ENCODE assay signal across 31 cellular contexts in the genomic region with DNA sequence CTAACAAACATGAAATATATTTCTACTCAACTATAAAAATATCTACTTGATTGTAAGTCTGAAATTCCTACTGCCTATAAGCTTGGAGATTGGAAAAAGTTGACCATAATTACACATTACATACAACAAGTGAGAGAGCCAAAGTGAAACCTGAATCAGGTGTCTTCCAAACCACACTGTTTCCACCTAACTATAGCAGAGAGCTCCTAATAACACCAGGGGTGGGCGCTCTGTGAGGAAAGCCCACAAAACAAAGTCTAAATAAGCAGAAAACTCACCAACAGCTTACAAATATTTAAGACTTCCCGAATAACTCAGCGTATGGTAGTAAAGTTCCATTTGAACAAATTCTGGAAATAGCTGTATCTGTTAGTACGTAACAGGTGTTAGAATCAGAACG.
"Had no signal": no experiment of that assay in that cellular context is flagged by ENCODE, and none has a peak within 500 bp of the region (broad histone marks: within the 10 kb centered on the region; RNA-seq: fewer than 3 reads in every experiment).

No MANE protein-coding gene starts in this region.

- H3K4me3 Mint-ChIP-seq: activated CD4-positive, alpha-beta memory T cell treated with anti-CD3 and anti-CD28 coated beads for 36 hours; activated CD4-positive, alpha-beta T cell treated with anti-CD3 and anti-CD28 coated beads for 36 hours; activated CD4-positive, alpha-beta T cell treated with anti-CD3 and anti-CD28 coated beads, Interleukin-2, amount 10 ng/mL, durations not matched to agents 24 days and 14 days; activated CD8-positive, alpha-beta T cell treated with anti-CD3 and anti-CD28 coated beads, Interleukin-2, amount 10 ng/mL, durations not matched to agents 7 days and 5 days; activated naive CD4-positive, alpha-beta T cell treated with anti-CD3 and anti-CD28 coated beads, Interleukin-2, amount 10 ng/mL, durations not matched to agents 7 days and 5 days; activated naive CD8-positive, alpha-beta T cell treated with anti-CD3 and anti-CD28 coated beads, Interleukin-2, amount 10 ng/mL, durations not matched to agents 7 days and 5 days; activated T-cell treated with anti-CD3 and anti-CD28 coated beads, Interleukin-2, amount 50 U/mL, for 24 hours; activated T-cell treated with anti-CD3 and anti-CD28 coated beads, Interleukin-2, amount 50 U/mL, for 72 hours; brain; central memory CD8-positive, alpha-beta T cell; dendritic cell treated with granulocyte-macrophage colony-stimulating factor and Interleukin-4, amounts not matched to agents 40 ng/mL and 50 ng/mL, for 4 days had no signal

- H3K36me3 Mint-ChIP-seq: activated CD4-positive, alpha-beta memory T cell treated with anti-CD3 and anti-CD28 coated beads for 36 hours; activated naive CD4-positive, alpha-beta T cell treated with anti-CD3 and anti-CD28 coated beads, Interleukin-2, amount 10 ng/mL, durations not matched to agents 7 days and 5 days; activated naive CD4-positive, alpha-beta T cell treated with anti-CD3 and anti-CD28 coated beads, Interleukin-2, amount 50 U/mL, for 72 hours; activated naive CD8-positive, alpha-beta T cell treated with anti-CD3 and anti-CD28 coated beads, Interleukin-2, amount 10 ng/mL, durations not matched to agents 7 days and 5 days; brain had no signal

- H3K27me3 Mint-ChIP-seq: activated CD4-positive, alpha-beta memory T cell treated with anti-CD3 and anti-CD28 coated beads for 36 hours; activated CD4-positive, alpha-beta T cell treated with anti-CD3 and anti-CD28 coated beads for 36 hours; activated CD4-positive, alpha-beta T cell treated with anti-CD3 and anti-CD28 coated beads, Interleukin-2, amount 10 ng/mL, durations not matched to agents 24 days and 14 days; activated naive CD4-positive, alpha-beta T cell treated with anti-CD3 and anti-CD28 coated beads, Interleukin-2, amount 10 ng/mL, durations not matched to agents 7 days and 5 days; activated naive CD8-positive, alpha-beta T cell treated with anti-CD3 and anti-CD28 coated beads, Interleukin-2, amount 10 ng/mL, durations not matched to agents 7 days and 5 days; activated T-cell treated with anti-CD3 and anti-CD28 coated beads, Interleukin-2, amount 50 U/mL, for 24 hours; brain; central memory CD8-positive, alpha-beta T cell; dendritic cell treated with granulocyte-macrophage colony-stimulating factor and Interleukin-4, amounts not matched to agents 40 ng/mL and 50 ng/mL, for 4 days had no signal

- H3K27ac ChIP-seq: ascending aorta, breast epithelium, cardiac muscle cell, coronary artery, esophagus muscularis mucosa, foreskin keratinocyte, gastrocnemius medialis, heart left ventricle had no signal

- H3K4me1 ChIP-seq: ascending aorta, breast epithelium, esophagus muscularis mucosa, foreskin keratinocyte, gastrocnemius medialis, heart left ventricle had no signal

- H3K9me3 ChIP-seq: ascending aorta, breast epithelium, esophagus muscularis mucosa, gastrocnemius medialis, heart left ventricle had no signal

- H3K9me3 Mint-ChIP-seq: activated CD4-positive, alpha-beta memory T cell treated with anti-CD3 and anti-CD28 coated beads for 36 hours; activated CD4-positive, alpha-beta T cell treated with anti-CD3 and anti-CD28 coated beads, Interleukin-2, amount 10 ng/mL, durations not matched to agents 24 days and 14 days; activated naive CD4-positive, alpha-beta T cell treated with anti-CD3 and anti-CD28 coated beads, Interleukin-2, amount 10 ng/mL, durations not matched to agents 7 days and 5 days; activated T-cell treated with anti-CD3 and anti-CD28 coated beads, Interleukin-2, amount 50 U/mL, for 24 hours; brain; dendritic cell treated with granulocyte-macrophage colony-stimulating factor and Interleukin-4, amounts not matched to agents 40 ng/mL and 50 ng/mL, for 4 days had no signal

- H3K4me3 ChIP-seq: ascending aorta, breast epithelium, cardiac muscle cell, coronary artery, dorsolateral prefrontal cortex, esophagus muscularis mucosa, gastrocnemius medialis, heart left ventricle had no signal

- ATAC-seq: activated CD4-positive, alpha-beta T cell treated with anti-CD3 and anti-CD28 coated beads for 36 hours; activated CD8-positive, alpha-beta T cell treated with anti-CD3 and anti-CD28 coated beads, Interleukin-2, amount 10 ng/mL, durations not matched to agents 7 days and 5 days; activated naive CD4-positive, alpha-beta T cell treated with anti-CD3 and anti-CD28 coated beads, Interleukin-2, amount 50 U/mL, for 72 hours; activated T-cell treated with anti-CD3 and anti-CD28 coated beads, Interleukin-2, amount 50 U/mL, for 72 hours; foreskin keratinocyte; gastrocnemius medialis; heart left ventricle had no signal

- H3K4me1 Mint-ChIP-seq: activated naive CD4-positive, alpha-beta T cell treated with anti-CD3 and anti-CD28 coated beads, Interleukin-2, amount 10 ng/mL, durations not matched to agents 7 days and 5 days; brain had no signal

- H3K27me3 ChIP-seq: ascending aorta, breast epithelium, cardiac muscle cell, dorsolateral prefrontal cortex, esophagus muscularis mucosa, gastrocnemius medialis, heart left ventricle had no signal

- DNase-seq: activated CD4-positive, alpha-beta memory T cell treated with anti-CD3 and anti-CD28 coated beads for 36 hours; activated CD4-positive, alpha-beta T cell treated with anti-CD3 and anti-CD28 coated beads for 36 hours; activated CD4-positive, alpha-beta T cell treated with anti-CD3 and anti-CD28 coated beads, Interleukin-2, amount 10 ng/mL, durations not matched to agents 24 days and 14 days; activated CD4-positive, CD25-positive, alpha-beta regulatory T cell; activated CD4-positive, CD25-positive, alpha-beta regulatory T cell treated with anti-CD3 and anti-CD28 coated beads, Interleukin-2, amount 50 U/mL, for 72 hours; activated CD8-positive, alpha-beta memory T cell treated with anti-CD3 and anti-CD28 coated beads, Interleukin-2, amount 50 U/mL, for 48 hours; activated CD8-positive, alpha-beta T cell treated with anti-CD3 and anti-CD28 coated beads, Interleukin-2, amount 10 ng/mL, durations not matched to agents 7 days and 5 days; activated gamma-delta T cell; activated naive CD4-positive, alpha-beta T cell; activated naive CD4-positive, alpha-beta T cell treated with anti-CD3 and anti-CD28 coated beads, Interleukin-2, amount 10 ng/mL, durations not matched to agents 7 days and 5 days; activated naive CD8-positive, alpha-beta T cell treated with anti-CD3 and anti-CD28 coated beads, Interleukin-2, amount 10 ng/mL, durations not matched to agents 7 days and 5 days; activated T-cell treated with anti-CD3 and anti-CD28 coated beads for 4 hours; activated T-cell treated with anti-CD3 and anti-CD28 coated beads, Interleukin-2, amount 50 U/mL, for 24 hours; activated T-cell treated with anti-CD3 and anti-CD28 coated beads, Interleukin-2, amount 50 U/mL, for 72 hours; dorsolateral prefrontal cortex; effector memory CD4-positive, alpha-beta T cell; erythroblast; foreskin keratinocyte; gastrocnemius medialis; glutamatergic neuron; heart left ventricle; hypothalamus had no signal

- H3K27ac Mint-ChIP-seq: activated CD4-positive, alpha-beta memory T cell treated with anti-CD3 and anti-CD28 coated beads for 36 hours; activated CD4-positive, alpha-beta T cell treated with anti-CD3 and anti-CD28 coated beads for 36 hours; activated CD4-positive, alpha-beta T cell treated with anti-CD3 and anti-CD28 coated beads, Interleukin-2, amount 10 ng/mL, durations not matched to agents 24 days and 14 days; activated CD8-positive, alpha-beta T cell treated with anti-CD3 and anti-CD28 coated beads, Interleukin-2, amount 10 ng/mL, durations not matched to agents 7 days and 5 days; activated naive CD4-positive, alpha-beta T cell treated with anti-CD3 and anti-CD28 coated beads, Interleukin-2, amount 10 ng/mL, durations not matched to agents 7 days and 5 days; activated naive CD4-positive, alpha-beta T cell treated with anti-CD3 and anti-CD28 coated beads, Interleukin-2, amount 50 U/mL, for 72 hours; activated naive CD8-positive, alpha-beta T cell treated with anti-CD3 and anti-CD28 coated beads, Interleukin-2, amount 10 ng/mL, durations not matched to agents 7 days and 5 days; activated T-cell treated with anti-CD3 and anti-CD28 coated beads, Interleukin-2, amount 50 U/mL, for 24 hours; activated T-cell treated with anti-CD3 and anti-CD28 coated beads, Interleukin-2, amount 50 U/mL, for 72 hours; brain; dendritic cell treated with granulocyte-macrophage colony-stimulating factor and Interleukin-4, amounts not matched to agents 40 ng/mL and 50 ng/mL, for 4 days had no signal

- H3K36me3 ChIP-seq: ascending aorta, breast epithelium, cardiac muscle cell, esophagus muscularis mucosa, gastrocnemius medialis, heart left ventricle had no signal
